In the genomic region with DNA sequence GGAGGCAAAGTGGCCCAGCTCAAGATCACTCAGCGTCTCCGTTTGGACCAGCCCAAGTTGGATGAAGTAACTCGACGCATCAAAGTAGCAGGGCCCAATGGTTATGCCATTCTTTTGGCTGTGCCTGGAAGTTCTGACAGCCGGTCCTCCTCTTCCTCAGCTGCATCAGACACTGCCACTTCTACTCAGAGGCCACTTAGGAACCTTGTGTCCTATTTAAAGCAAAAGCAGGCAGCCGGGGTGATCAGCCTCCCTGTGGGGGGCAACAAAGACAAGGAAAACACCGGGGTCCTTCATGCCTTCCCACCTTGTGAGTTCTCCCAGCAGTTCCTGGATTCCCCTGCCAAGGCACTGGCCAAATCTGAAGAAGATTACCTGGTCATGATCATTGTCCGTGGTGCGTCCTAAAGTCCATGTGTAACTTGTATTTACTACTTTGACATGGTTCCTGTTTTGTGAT, we compare ENCODE assay signal across 12 cellular contexts. TPM values are rescaled to one million over a fixed set of nuclear protein-coding genes. Genes with fewer than 3 reads are reported as not detected.
A peak's percentile ranks its signal among the peaks of the same experiment; 100 is the strongest.
DNase-seq lines count a peak whose midpoint lies in the region; FAIRE-seq and TF ChIP-seq lines count a peak whose summit lies in the region.
"Had no signal": no experiment of that assay in that cellular context is flagged by ENCODE, and none has a peak within 500 bp of the region (broad histone marks: within the 10 kb centered on the region; RNA-seq: fewer than 3 reads in every experiment).

No MANE protein-coding gene starts in this region.

- no peak overlapping the region for H2AFZ ChIP-seq in ACC112 (ENCODE audit: low read length, unreplicated experiment)
- H2AFZ ChIP-seq in keratinocyte (ENCODE audit: control insufficient read depth, low read length): no peak overlapping the region

- dilution Hi-C loops in keratinocyte (cut with MboI; ENCODE audit: extremely low pct_ligation_motif_present, low sequenced_read_pairs): no loop called here

- TF ChIP-seq CTCF in GM12875 (IDR thresholded peaks at IDR 0.05; ENCODE audit: borderline replicate concordance, insufficient read depth, low read depth, low read length): no peak
- no peak for TF ChIP-seq CTCF in keratinocyte (optimal IDR thresholded peaks at IDR 0.05 in 1 of 3, IDR thresholded peaks at IDR 0.05 in 1 of 3, conservative IDR thresholded peaks at IDR 0.05 in 1 of 3; ENCODE audit: extremely low read depth in 1 of 3, insufficient read depth in 2 of 3, low read length in 3 of 3)

- peak overlapping the region; percentile 8 for H3K9ac ChIP-seq in keratinocyte (ENCODE audit: control insufficient read depth, extremely low read depth, insufficient read depth, low read length)

- H3K4me3 ChIP-seq in ACC112 (ENCODE audit: low read depth, low read length) (peak overlapping the region; percentile 84), GM12875 (ENCODE audit: low read depth, low read length) (peak overlapping the region; percentile 6), keratinocyte (ENCODE audit: control insufficient read depth in 2 of 3, extremely low read depth in 1 of 3, insufficient read depth in 2 of 3, low read depth in 1 of 3, low read length in 3 of 3) (peak overlapping the region in 1 of 3 experiments; percentile 22)

- no peak overlapping the region for H3K27ac ChIP-seq in ACC112 (ENCODE audit: low read depth, low read length)
- H3K27ac ChIP-seq in keratinocyte (ENCODE audit: control insufficient read depth, insufficient read depth, low read length): no peak overlapping the region

- H3K9me3 Mint-ChIP-seq in activated T-helper 1 cell treated with anti-CD3 and anti-CD28 coated beads, Interleukin-12 subunit alpha, Interleukin-12 subunit beta, Interleukin-2, Interleukin-4 antibody, amounts not matched to agents 30 ng/mL and 10 ng/mL and 1 ng/mL, durations not matched to agents 14 hours and 24 hours and 36 hours: no peaks in the 10 kb centered on the region
- H3K9me3 Mint-ChIP-seq: activated T-helper 17 cell treated with anti-CD3 and anti-CD28 coated beads, Interleukin-2, amount 50 U/mL, for 72 hours; naive thymus-derived CD8-positive, alpha-beta T cell had no signal

- H3K79me2 ChIP-seq in ACC112 (ENCODE audit: control insufficient read depth, insufficient read depth, low read length, unreplicated experiment): peaks cover 74% of the 10 kb centered on the region
- peaks cover 75% of the 10 kb centered on the region for H3K79me2 ChIP-seq in keratinocyte (ENCODE audit: control insufficient read depth, insufficient read depth, low read length)

- peaks cover 4% of the 10 kb centered on the region for H3K9me1 ChIP-seq in keratinocyte (ENCODE audit: control insufficient read depth, extremely low read depth, insufficient read depth, low read length)

- no peaks in the 10 kb centered on the region for H3K9me3 ChIP-seq in keratinocyte (ENCODE audit: control insufficient read depth, low read depth, low read length)

- H3K4me1 ChIP-seq in ACC112 (ENCODE audit: control insufficient read depth, insufficient read depth, low read length, unreplicated experiment) (peaks cover 48% of the 10 kb centered on the region), keratinocyte (ENCODE audit: control insufficient read depth, extremely low read depth, insufficient read depth, low read length) (peaks cover 36% of the 10 kb centered on the region)

- no peaks in the 10 kb centered on the region for H3K27me3 Mint-ChIP-seq in activated T-helper 1 cell treated with anti-CD3 and anti-CD28 coated beads, Interleukin-12 subunit alpha, Interleukin-12 subunit beta, Interleukin-2, Interleukin-4 antibody, amounts not matched to agents 30 ng/mL and 10 ng/mL and 1 ng/mL, durations not matched to agents 14 hours and 24 hours and 36 hours (ENCODE audit: insufficient read depth)
- H3K27me3 Mint-ChIP-seq: activated T-helper 17 cell treated with anti-CD3 and anti-CD28 coated beads, Interleukin-2, amount 50 U/mL, for 72 hours; naive thymus-derived CD8-positive, alpha-beta T cell had no signal

- DNase-seq in activated T-helper 1 cell treated with anti-CD3 and anti-CD28 coated beads, Interleukin-12 subunit alpha, Interleukin-12 subunit beta, Interleukin-2, Interleukin-4 antibody, amounts not matched to agents 30 ng/mL and 10 ng/mL and 1 ng/mL, durations not matched to agents 14 hours and 24 hours and 36 hours (ENCODE audit: low spot score): no peak
- DNase-seq in keratinocyte (ENCODE audit: low read depth, low spot score): no peak
- DNase-seq in stimulated activated naive CD4-positive, alpha-beta T cell treated with Interleukin-2 at 50 U/mL for 16 hours (lab: John Stamatoyannopoulos, UW): no peak
- DNase-seq in GM19240 (ENCODE audit: insufficient read length, low spot score): no peak
- DNase-seq in COLO829 (ENCODE audit: low spot score): no peak
- no peak for DNase-seq in stimulated activated CD8-positive, alpha-beta memory T cell treated with anti-CD3 and anti-CD28 coated beads, Interleukin-4, amount 100 ng/mL, for 48 hours
- DNase-seq: DMS79 treated with DMSO at 0.1 percent for 48 hours; naive thymus-derived CD8-positive, alpha-beta T cell; NCI-H1092 had no signal

- H3K4me1 Mint-ChIP-seq in activated T-helper 1 cell treated with anti-CD3 and anti-CD28 coated beads, Interleukin-12 subunit alpha, Interleukin-12 subunit beta, Interleukin-2, Interleukin-4 antibody, amounts not matched to agents 30 ng/mL and 10 ng/mL and 1 ng/mL, durations not matched to agents 14 hours and 24 hours and 36 hours (ENCODE audit: low read depth): peaks cover 66% of the 10 kb centered on the region

- no peak for FAIRE-seq in keratinocyte (lab: Jason Lieb, UNC)

- peak overlapping the region; percentile 49 for H3K4me2 ChIP-seq in keratinocyte (ENCODE audit: control insufficient read depth, extremely low read depth, insufficient read depth, low read depth, low read length)

- peak overlapping the region; percentile 31 for H3K27ac Mint-ChIP-seq in activated T-helper 1 cell treated with anti-CD3 and anti-CD28 coated beads, Interleukin-12 subunit alpha, Interleukin-12 subunit beta, Interleukin-2, Interleukin-4 antibody, amounts not matched to agents 30 ng/mL and 10 ng/mL and 1 ng/mL, durations not matched to agents 14 hours and 24 hours and 36 hours

- H3K27me3 ChIP-seq in ACC112 (ENCODE audit: insufficient read depth, low read length): no peaks in the 10 kb centered on the region
- no peaks in the 10 kb centered on the region for H3K27me3 ChIP-seq in keratinocyte (ENCODE audit: control insufficient read depth, extremely low read depth, insufficient read depth, low read length)

- peaks cover 60% of the 10 kb centered on the region for H3K36me3 Mint-ChIP-seq in activated T-helper 1 cell treated with anti-CD3 and anti-CD28 coated beads, Interleukin-12 subunit alpha, Interleukin-12 subunit beta, Interleukin-2, Interleukin-4 antibody, amounts not matched to agents 30 ng/mL and 10 ng/mL and 1 ng/mL, durations not matched to agents 14 hours and 24 hours and 36 hours (ENCODE audit: low read depth)

- H3K4me3 Mint-ChIP-seq in activated T-helper 1 cell treated with anti-CD3 and anti-CD28 coated beads, Interleukin-12 subunit alpha, Interleukin-12 subunit beta, Interleukin-2, Interleukin-4 antibody, amounts not matched to agents 30 ng/mL and 10 ng/mL and 1 ng/mL, durations not matched to agents 14 hours and 24 hours and 36 hours: no peak overlapping the region
- H3K4me3 Mint-ChIP-seq: activated T-helper 17 cell treated with anti-CD3 and anti-CD28 coated beads, Interleukin-2, amount 50 U/mL, for 72 hours had no signal

- H4K20me1 ChIP-seq in keratinocyte (ENCODE audit: control insufficient read depth, extremely low read depth, insufficient read depth, low read length): peaks cover 10% of the 10 kb centered on the region

- H3K36me3 ChIP-seq in ACC112 (ENCODE audit: insufficient read depth, low read length) (peaks cover 47% of the 10 kb centered on the region), keratinocyte (ENCODE audit: control insufficient read depth in 2 of 2, extremely low read depth in 1 of 2, insufficient read depth in 2 of 2, low read length in 2 of 2) (peaks cover 9 to 17% of the 10 kb centered on the region in 2 experiments)

- intact Hi-C loops in activated T-helper 1 cell treated with anti-CD3 and anti-CD28 coated beads, Interleukin-12 subunit alpha, Interleukin-12 subunit beta, Interleukin-2, Interleukin-4 antibody, amounts not matched to agents 30 ng/mL and 10 ng/mL and 1 ng/mL, durations not matched to agents 14 hours and 24 hours and 36 hours (cut with micrococcal nuclease): loop anchor here (2.0 kb wide), 1 partner anchor 15 kb away; no protein-coding TSS in a partner anchor

RNA-seq across cellular contexts. Expression of gene RBM15, which starts 2.7 kb away (rescaled TPM):
- total RNA-seq in activated T-helper 1 cell treated with anti-CD3 and anti-CD28 coated beads, Interleukin-12 subunit alpha, Interleukin-12 subunit beta, Interleukin-2, Interleukin-4 antibody, amounts not matched to agents 30 ng/mL and 10 ng/mL and 1 ng/mL, durations not matched to agents 14 hours and 24 hours and 36 hours: 58.5 and 59.0 TPM in 2 replicates
- polyA plus RNA-seq in keratinocyte: 10.0 to 13.8 TPM (median 10.7 TPM) in 3 replicates
- 5.9 TPM for polyA plus RNA-seq in keratinocyte (2011; ENCODE audit: low read depth)
- 4.9 and 5.2 TPM in 2 replicates for polyA plus RNA-seq in keratinocyte (2011; cell fraction: cytosol; rRNA removed)
- polyA plus RNA-seq in keratinocyte (2011; cell fraction: nucleus; rRNA removed): 13.6 and 13.8 TPM in 2 replicates
- polyA plus RNA-seq in keratinocyte (2012; ENCODE audit: low replicate concordance): 6.3 and 7.3 TPM in 2 replicates
- polyA minus RNA-seq in keratinocyte: 36.2 to 47.3 TPM (median 47.0 TPM) in 3 replicates
- 25.1 TPM for polyA minus RNA-seq in keratinocyte (2011; cell fraction: cytosol; rRNA and poly(A)+ RNA removed)
- 33.4 and 45.3 TPM in 2 replicates for polyA minus RNA-seq in keratinocyte (2011; cell fraction: nucleus; rRNA and poly(A)+ RNA removed)

RNA-seq across cellular contexts. Expression of gene SLC16A4, which starts 48.9 kb away (rescaled TPM):
- 0.16 and 0.39 TPM in 2 replicates for total RNA-seq in activated T-helper 1 cell treated with anti-CD3 and anti-CD28 coated beads, Interleukin-12 subunit alpha, Interleukin-12 subunit beta, Interleukin-2, Interleukin-4 antibody, amounts not matched to agents 30 ng/mL and 10 ng/mL and 1 ng/mL, durations not matched to agents 14 hours and 24 hours and 36 hours
- polyA plus RNA-seq in keratinocyte: 0.36 to 0.92 TPM (median 0.81 TPM) in 3 replicates
- polyA plus RNA-seq in keratinocyte (2011; ENCODE audit: low read depth): 1.3 TPM
- 0.42 and 0.70 TPM in 2 replicates for polyA plus RNA-seq in keratinocyte (2011; cell fraction: cytosol; rRNA removed)
- polyA plus RNA-seq in keratinocyte (2011; cell fraction: nucleus; rRNA removed): 0.65 and 0.89 TPM in 2 replicates
- 0.38 and 0.78 TPM in 2 replicates for polyA plus RNA-seq in keratinocyte (2012; ENCODE audit: low replicate concordance)
- 0.13 to 0.99 TPM (median 0.16 TPM) in 3 replicates for polyA minus RNA-seq in keratinocyte
- polyA minus RNA-seq in keratinocyte (2011; cell fraction: cytosol; rRNA and poly(A)+ RNA removed): not detected
- 0.63 TPM in 1 of 2 replicates, not detected in the other for polyA minus RNA-seq in keratinocyte (2011; cell fraction: nucleus; rRNA and poly(A)+ RNA removed)
